Comparison of ENCODE assay signal across 11 cellular contexts in genomic region chr17:75639771-75640555, GRCh38. TPM values are rescaled to one million over a fixed set of nuclear protein-coding genes. Genes with fewer than 3 reads are reported as not detected.
DNase-seq lines count a peak whose midpoint lies in the region; ATAC-seq and TF ChIP-seq lines count a peak whose summit lies in the region.
"Had no signal": no experiment of that assay in that cellular context is flagged by ENCODE, and none has a peak within 500 bp of the region (broad histone marks: within the 10 kb centered on the region; RNA-seq: fewer than 3 reads in every experiment).

No MANE protein-coding gene starts in this region.

- peak overlapping the region; percentile 73 to 94 (median 82) for H3K4me2 ChIP-seq in BLaER1 treated with 17β-estradiol and CSF1 and Interleukin-3, amounts not matched to agents 10 nM and 100 nM
- H3K4me2 ChIP-seq in parathyroid adenoma (ENCODE audit: low read length): peak overlapping the region; percentile 78

- no peaks in the 10 kb centered on the region for H3K9me3 Mint-ChIP-seq in HFFc6
- H3K9me3 Mint-ChIP-seq in activated T-helper 17 cell treated with anti-CD3 and anti-CD28 coated beads, Interleukin-2, amount 50 U/mL, for 72 hours: no peaks in the 10 kb centered on the region
- no peaks in the 10 kb centered on the region for H3K9me3 Mint-ChIP-seq in stimulated activated naive CD8-positive, alpha-beta T cell treated with anti-CD3 and anti-CD28 coated beads, Interleukin-15, amount 100 ng/mL, for 72 hours
- H3K9me3 Mint-ChIP-seq: activated naive CD4-positive, alpha-beta T cell treated with anti-CD3 and anti-CD28 coated beads, Interleukin-2, amount 10 ng/mL, durations not matched to agents 7 days and 5 days; neural crest cell had no signal

- H4K20me1 ChIP-seq in BLaER1 treated with 17β-estradiol and CSF1 and Interleukin-3, amounts not matched to agents 10 nM and 100 nM: peaks cover 0 to 23% (median 2%) of the 10 kb centered on the region in 11 experiments; a peak in 10 of 22 replicates

- H3K36me3 ChIP-seq in BLaER1 treated with 17β-estradiol and CSF1 and Interleukin-3, amounts not matched to agents 10 nM and 100 nM: peaks cover 0 to 23% (median 5%) of the 10 kb centered on the region in 11 experiments; a peak in 9 of 22 replicates
- peaks cover 0 to 9% of the 10 kb centered on the region in 2 donors for H3K36me3 ChIP-seq in esophagus (ENCODE audit: control insufficient read depth in 2 of 2, insufficient read depth in 2 of 2, low read length in 1 of 2)
- H3K36me3 ChIP-seq in parathyroid adenoma (ENCODE audit: control insufficient read depth, insufficient read depth, low read length): no peaks in the 10 kb centered on the region

- peak overlapping the region in 7 of 11 experiments; percentile 4 to 56 (median 27); a peak in 9 of 22 replicates for H3K9ac ChIP-seq in BLaER1 treated with 17β-estradiol and CSF1 and Interleukin-3, amounts not matched to agents 10 nM and 100 nM
- H3K9ac ChIP-seq in parathyroid adenoma: no peak overlapping the region

- peaks cover 2% of the 10 kb centered on the region for H3K79me2 ChIP-seq in parathyroid adenoma

- H3K27ac Mint-ChIP-seq in HFFc6: no peak overlapping the region
- H3K27ac Mint-ChIP-seq in activated T-helper 17 cell treated with anti-CD3 and anti-CD28 coated beads, Interleukin-2, amount 50 U/mL, for 72 hours: no peak overlapping the region
- H3K27ac Mint-ChIP-seq in stimulated activated naive CD8-positive, alpha-beta T cell treated with anti-CD3 and anti-CD28 coated beads, Interleukin-15, amount 100 ng/mL, for 72 hours: no peak overlapping the region
- H3K27ac Mint-ChIP-seq: activated naive CD4-positive, alpha-beta T cell treated with anti-CD3 and anti-CD28 coated beads, Interleukin-2, amount 10 ng/mL, durations not matched to agents 7 days and 5 days had no signal

- H3K4me1 ChIP-seq in BLaER1 treated with 17β-estradiol and CSF1 and Interleukin-3, amounts not matched to agents 10 nM and 100 nM: peaks cover 38 to 73% (median 55%) of the 10 kb centered on the region in 10 experiments
- H3K4me1 ChIP-seq in esophagus (ENCODE audit: control insufficient read depth in 2 of 2, insufficient read depth in 2 of 2, low read length in 1 of 2) (peaks cover 0 to 20% of the 10 kb centered on the region in 2 donors), parathyroid adenoma (peaks cover 48% of the 10 kb centered on the region)

- peaks cover 0 to 23% (median 14%) of the 10 kb centered on the region in 11 experiments; a peak in 11 of 22 replicates for H3K27me3 ChIP-seq in BLaER1 treated with 17β-estradiol and CSF1 and Interleukin-3, amounts not matched to agents 10 nM and 100 nM
- H3K27me3 ChIP-seq in esophagus (ENCODE audit: control insufficient read depth in 1 of 2, insufficient read depth in 2 of 2, low read length in 2 of 2) (no peaks in the 10 kb centered on the region), parathyroid adenoma (ENCODE audit: control insufficient read depth, insufficient read depth, low read length) (no peaks in the 10 kb centered on the region)

- peak overlapping the region; percentile 53 for H2AFZ ChIP-seq in parathyroid adenoma

- H3K4me3 ChIP-seq in BLaER1 treated with 17β-estradiol and CSF1 and Interleukin-3, amounts not matched to agents 10 nM and 100 nM: peak overlapping the region in 4 of 10 experiments; percentile 14 to 26 (median 19); a peak in 6 of 20 replicates
- H3K4me3 ChIP-seq in esophagus (ENCODE audit: low read depth in 1 of 2, low read length in 2 of 2) (peak overlapping the region; percentile 58 to 64), parathyroid adenoma (ENCODE audit: low read depth, low read length) (peak overlapping the region; percentile 78)

- ATAC-seq in activated T-helper 17 cell treated with anti-CD3 and anti-CD28 coated beads, Interleukin-2, amount 50 U/mL, for 72 hours (replicated peaks): no peak
- ATAC-seq in stimulated activated naive CD8-positive, alpha-beta T cell treated with anti-CD3 and anti-CD28 coated beads, Interleukin-15, amount 100 ng/mL, for 72 hours: no peak

- H3K9me3 ChIP-seq in BLaER1 treated with 17β-estradiol and CSF1 and Interleukin-3, amounts not matched to agents 10 nM and 100 nM (replicated peaks in 1 of 11): no peaks in the 10 kb centered on the region
- H3K9me3 ChIP-seq in esophagus (ENCODE audit: control insufficient read depth in 2 of 2, insufficient read depth in 1 of 2, low read depth in 1 of 2, low read length in 1 of 2) (no peaks in the 10 kb centered on the region), parathyroid adenoma (ENCODE audit: control insufficient read depth, low read length) (no peaks in the 10 kb centered on the region)

- H3K27me3 Mint-ChIP-seq in HFFc6 (ENCODE audit: insufficient read depth): peaks cover 2% of the 10 kb centered on the region; the same call in 1 of the 2 replicates
- no peaks in the 10 kb centered on the region for H3K27me3 Mint-ChIP-seq in activated T-helper 17 cell treated with anti-CD3 and anti-CD28 coated beads, Interleukin-2, amount 50 U/mL, for 72 hours
- no peaks in the 10 kb centered on the region for H3K27me3 Mint-ChIP-seq in stimulated activated naive CD8-positive, alpha-beta T cell treated with anti-CD3 and anti-CD28 coated beads, Interleukin-15, amount 100 ng/mL, for 72 hours
- H3K27me3 Mint-ChIP-seq: activated naive CD4-positive, alpha-beta T cell treated with anti-CD3 and anti-CD28 coated beads, Interleukin-2, amount 10 ng/mL, durations not matched to agents 7 days and 5 days had no signal

- DNase-seq in HFFc6: no peak
- DNase-seq in activated T-cell treated with anti-CD3 and anti-CD28 coated beads for 4 hours: no peak
- DNase-seq in stimulated activated naive CD8-positive, alpha-beta T cell treated with anti-CD3 and anti-CD28 coated beads, Interleukin-15, amount 100 ng/mL, for 72 hours: no peak
- no peak for DNase-seq in RPMI8226
- DNase-seq: activated naive CD4-positive, alpha-beta T cell treated with anti-CD3 and anti-CD28 coated beads, Interleukin-2, amount 10 ng/mL, durations not matched to agents 7 days and 5 days; NCI-H2171 treated with DMSO at 0.1 percent for 48 hours had no signal

- peak overlapping the region in 5 of 11 experiments; percentile 5 to 38 (median 22); a peak in 3 of 22 replicates for H3K27ac ChIP-seq in BLaER1 treated with 17β-estradiol and CSF1 and Interleukin-3, amounts not matched to agents 10 nM and 100 nM
- H3K27ac ChIP-seq in esophagus (ENCODE audit: low read depth in 2 of 2, low read length in 1 of 2) (peak overlapping the region; percentile 90 to 94), parathyroid adenoma (peak overlapping the region; percentile 83)

- H3K36me3 Mint-ChIP-seq in HFFc6 (ENCODE audit: low read depth): no peaks in the 10 kb centered on the region
- no peaks in the 10 kb centered on the region for H3K36me3 Mint-ChIP-seq in activated T-helper 17 cell treated with anti-CD3 and anti-CD28 coated beads, Interleukin-2, amount 50 U/mL, for 72 hours (ENCODE audit: low read depth)
- H3K36me3 Mint-ChIP-seq: activated naive CD4-positive, alpha-beta T cell treated with anti-CD3 and anti-CD28 coated beads, Interleukin-2, amount 10 ng/mL, durations not matched to agents 7 days and 5 days had no signal

- WGBS in esophagus, 2 donors: 64 to 74% methylated on average over 30 of the region's 30 CpGs

- no peak overlapping the region for H3K4me3 Mint-ChIP-seq in HFFc6
- H3K4me3 Mint-ChIP-seq in activated T-helper 17 cell treated with anti-CD3 and anti-CD28 coated beads, Interleukin-2, amount 50 U/mL, for 72 hours: no peak overlapping the region
- no peak overlapping the region for H3K4me3 Mint-ChIP-seq in stimulated activated naive CD8-positive, alpha-beta T cell treated with anti-CD3 and anti-CD28 coated beads, Interleukin-15, amount 100 ng/mL, for 72 hours
- H3K4me3 Mint-ChIP-seq: activated naive CD4-positive, alpha-beta T cell treated with anti-CD3 and anti-CD28 coated beads, Interleukin-2, amount 10 ng/mL, durations not matched to agents 7 days and 5 days; neural crest cell had no signal

- no peaks in the 10 kb centered on the region for H3K4me1 Mint-ChIP-seq in HFFc6 (ENCODE audit: low read depth)
- no peaks in the 10 kb centered on the region for H3K4me1 Mint-ChIP-seq in activated T-helper 17 cell treated with anti-CD3 and anti-CD28 coated beads, Interleukin-2, amount 50 U/mL, for 72 hours
- H3K4me1 Mint-ChIP-seq in stimulated activated naive CD8-positive, alpha-beta T cell treated with anti-CD3 and anti-CD28 coated beads, Interleukin-15, amount 100 ng/mL, for 72 hours: no peaks in the 10 kb centered on the region
- H3K4me1 Mint-ChIP-seq: activated naive CD4-positive, alpha-beta T cell treated with anti-CD3 and anti-CD28 coated beads, Interleukin-2, amount 10 ng/mL, durations not matched to agents 7 days and 5 days had no signal

- TF ChIP-seq CTCF in HFFc6 (IDR thresholded peaks at IDR 0.05) (peak; percentile 31; the same call in 1 of the 2 replicates), parathyroid adenoma (IDR thresholded peaks at IDR 0.05) (peak; percentile 60)

RNA-seq across cellular contexts. Expression of gene SMIM5, which starts 6.7 kb away (rescaled TPM):
- under 1 TPM in 1 of 6 experiments, not detected in 5; 0.09 TPM for total RNA-seq in HFFc6 (2021; fragmentation: NEBNext Ultra II Directional; extraction: Animal tissue kit (Norgen Biotek cat#: 25700))
- polyA plus RNA-seq in esophagus: 10 to 100 TPM; 33.9 to 37.3 TPM
- under 1 TPM in 1 of 2 donors, not detected in 1; 0.21 TPM for total RNA-seq in activated T-helper 17 cell treated with anti-CD3 and anti-CD28 coated beads, Interleukin-2, amount 50 U/mL, for 72 hours
- total RNA-seq: neural crest cell had no signal

RNA-seq across cellular contexts. Expression of gene RECQL5, which starts 27.0 kb away (rescaled TPM):
- 10 to 100 TPM; 18.7 to 22.6 (median 21.2) TPM for total RNA-seq in HFFc6 (2021; fragmentation: NEBNext Ultra II Directional; extraction: Animal tissue kit (Norgen Biotek cat#: 25700))
- polyA plus RNA-seq in esophagus: 100 to 1,000 TPM in 1 of 2 donors, 10 to 100 TPM in 1; 46.9 to 136 TPM
- 10 to 100 TPM; 29.7 to 35.6 TPM for total RNA-seq in activated T-helper 17 cell treated with anti-CD3 and anti-CD28 coated beads, Interleukin-2, amount 50 U/mL, for 72 hours

RNA-seq across cellular contexts. Expression of gene SAP30BP, which starts 27.2 kb away (rescaled TPM):
- 10 to 100 TPM; 68.4 to 81.5 (median 71.4) TPM for total RNA-seq in HFFc6 (2021; fragmentation: NEBNext Ultra II Directional; extraction: Animal tissue kit (Norgen Biotek cat#: 25700))
- 10 to 100 TPM; 63.4 to 68.4 TPM for polyA plus RNA-seq in esophagus
- 10 to 100 TPM; 68.1 to 90.0 TPM for total RNA-seq in activated T-helper 17 cell treated with anti-CD3 and anti-CD28 coated beads, Interleukin-2, amount 50 U/mL, for 72 hours

RNA-seq across cellular contexts. Expression of gene MYO15B, which starts 52.4 kb away (rescaled TPM):
- total RNA-seq in HFFc6 (2021; fragmentation: NEBNext Ultra II Directional; extraction: Animal tissue kit (Norgen Biotek cat#: 25700)): under 1 TPM in 4 of 6 experiments, not detected in 2; 0.25 to 0.74 (median 0.41) TPM
- 10 to 100 TPM; 27.8 to 89.5 TPM for polyA plus RNA-seq in esophagus
- total RNA-seq in activated T-helper 17 cell treated with anti-CD3 and anti-CD28 coated beads, Interleukin-2, amount 50 U/mL, for 72 hours: 10 to 100 TPM; 10.2 to 44.5 TPM
